Comparison of ENCODE assay signal across 9 cellular contexts in the genomic region with DNA sequence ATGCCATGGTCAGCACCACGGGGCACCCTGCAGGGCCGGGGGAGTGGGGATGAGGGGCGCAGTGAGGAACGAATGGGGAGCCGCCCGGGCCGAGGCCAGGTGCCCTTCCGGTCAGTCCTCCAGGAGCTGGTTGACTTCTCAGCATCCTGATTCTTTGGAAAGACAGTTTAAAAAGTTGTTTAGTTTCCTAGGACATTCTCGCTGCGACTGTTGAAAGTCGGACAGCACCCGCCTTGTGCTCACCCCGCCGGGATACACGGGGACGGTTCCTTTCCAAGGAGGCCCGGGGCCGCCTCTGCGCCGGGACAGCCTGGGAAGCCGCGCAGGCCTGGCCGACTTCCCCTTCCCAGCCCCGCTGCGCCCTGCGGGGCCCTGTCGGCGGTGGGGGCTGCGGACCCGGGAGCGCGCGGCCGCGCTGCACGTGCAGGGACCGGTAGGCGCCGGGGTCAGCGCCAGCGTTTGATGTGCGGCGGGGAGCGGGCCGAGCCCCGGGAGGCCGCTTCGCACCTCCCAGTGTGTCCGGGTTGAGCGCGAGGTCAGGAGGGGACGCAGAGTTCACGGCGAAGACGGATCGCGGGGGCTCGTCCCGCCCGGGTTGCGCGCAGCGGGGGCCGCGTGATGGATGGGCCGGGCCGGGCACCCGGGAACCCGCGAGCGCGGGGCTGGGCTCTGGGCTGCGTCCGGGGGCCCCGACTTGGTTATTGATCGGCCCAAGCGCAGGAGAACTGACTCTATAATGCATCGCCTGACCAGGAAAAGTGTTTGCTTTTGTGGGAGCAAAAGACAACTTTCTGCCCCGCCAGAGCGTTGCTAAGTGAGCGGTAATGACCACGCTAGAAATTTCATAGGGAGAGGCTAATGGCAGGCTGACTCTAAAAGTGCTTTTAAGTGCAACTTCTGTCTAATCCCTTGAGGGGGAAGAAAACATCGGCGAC. TPM values are rescaled to one million over a fixed set of nuclear protein-coding genes. Genes with fewer than 3 reads are reported as not detected.
A peak's percentile ranks its signal among the peaks of the same experiment; 100 is the strongest.
DNase-seq lines count a peak whose midpoint lies in the region; ATAC-seq and TF ChIP-seq lines count a peak whose summit lies in the region.
"Had no signal": no experiment of that assay in that cellular context is flagged by ENCODE, and none has a peak within 500 bp of the region (broad histone marks: within the 10 kb centered on the region; RNA-seq: fewer than 3 reads in every experiment).

No MANE protein-coding gene starts in this region.

- H3K36me3 Mint-ChIP-seq in stimulated activated naive B cell treated with anti-CD40 and anti-IgM and Interleukin-4, amounts not matched to agents 10 μg/mL and 1 μg/mL and 100 μg/mL, for 72 hours, result peaks cover 0 to 1% of the 10 kb centered on the region in 2 donors

- DNase-seq in DMS 273 (lab: John Stamatoyannopoulos, UW; ENCODE audit: unreplicated experiment) (peak; percentile 46), DMS 273 treated with DMSO at 0.1 percent for 48 hours (lab: John Stamatoyannopoulos, UW) (no peak), cardiac fibroblast (ENCODE audit: low read depth in 2 of 2) (peak; percentile 23 to 25), kidney tubule cell (ENCODE audit: low spot score) (peak; percentile 4), HT-29 (ENCODE audit: low spot score) (no peak), GF-D8 (lab: John Stamatoyannopoulos, UW) (no peak), NCI-H1048 (lab: John Stamatoyannopoulos, UW) (no peak)
- no peak for DNase-seq in stimulated activated naive B cell treated with anti-CD40 and anti-IgM and Interleukin-4, amounts not matched to agents 10 μg/mL and 1 μg/mL and 100 μg/mL, for 72 hours

- peaks cover 42 to 55% of the 10 kb centered on the region in 2 donors for H3K27me3 Mint-ChIP-seq in stimulated activated naive B cell treated with anti-CD40 and anti-IgM and Interleukin-4, amounts not matched to agents 10 μg/mL and 1 μg/mL and 100 μg/mL, for 72 hours

- H3K4me3 Mint-ChIP-seq in stimulated activated naive B cell treated with anti-CD40 and anti-IgM and Interleukin-4, amounts not matched to agents 10 μg/mL and 1 μg/mL and 100 μg/mL, for 72 hours, result peak overlapping the region; percentile 35 to 71

- H3K4me3 ChIP-seq in cardiac fibroblast (replicated peaks in 1 of 2; ENCODE audit: low read depth in 2 of 2, low read length in 2 of 2), result peak overlapping the region; percentile 36 to 45
- H3K4me3 ChIP-seq: K562 had no signal

- peak in 1 of 2 donors; percentile 29 for ATAC-seq in stimulated activated naive B cell treated with anti-CD40 and anti-IgM and Interleukin-4, amounts not matched to agents 10 μg/mL and 1 μg/mL and 100 μg/mL, for 72 hours (replicated peaks)
- ATAC-seq: K562 had no signal

- TF ChIP-seq CTCF in cardiac fibroblast (IDR thresholded peaks at IDR 0.05; ENCODE audit: low read depth, low read length), result no peak

- H3K9me3 Mint-ChIP-seq in stimulated activated naive B cell treated with anti-CD40 and anti-IgM and Interleukin-4, amounts not matched to agents 10 μg/mL and 1 μg/mL and 100 μg/mL, for 72 hours, result peaks cover 12 to 21% of the 10 kb centered on the region in 2 donors

- peaks cover 2 to 7% of the 10 kb centered on the region in 2 donors for H3K4me1 Mint-ChIP-seq in stimulated activated naive B cell treated with anti-CD40 and anti-IgM and Interleukin-4, amounts not matched to agents 10 μg/mL and 1 μg/mL and 100 μg/mL, for 72 hours

- H3K27ac Mint-ChIP-seq in stimulated activated naive B cell treated with anti-CD40 and anti-IgM and Interleukin-4, amounts not matched to agents 10 μg/mL and 1 μg/mL and 100 μg/mL, for 72 hours, result no peak overlapping the region

RNA-seq across cellular contexts. Expression of gene SMIM21, which starts 28.0 kb away (rescaled TPM):
- total RNA-seq in HT-29 (2014; rRNA removed; shearing (Covaris generic)), result not detected in 2 replicates
- total RNA-seq: K562 had no signal

Comparison
In these comparisons a context has a peak if more than half of its experiments do, and no peak if none do; other contexts are left out.
1. DNase-seq: peak in DMS 273 (single experiment), cardiac fibroblast (2 of 2) and kidney tubule cell (single experiment); none in DMS 273 treated with DMSO at 0.1 percent for 48 hours (single experiment), stimulated activated naive B cell treated with anti-CD40 and anti-IgM and Interleukin-4, amounts not matched to agents 10 μg/mL and 1 μg/mL and 100 μg/mL, for 72 hours (single experiment), HT-29 (single experiment), GF-D8 (single experiment) and NCI-H1048 (single experiment).